ENCODE assay signal across 13 cellular contexts in the genomic region with DNA sequence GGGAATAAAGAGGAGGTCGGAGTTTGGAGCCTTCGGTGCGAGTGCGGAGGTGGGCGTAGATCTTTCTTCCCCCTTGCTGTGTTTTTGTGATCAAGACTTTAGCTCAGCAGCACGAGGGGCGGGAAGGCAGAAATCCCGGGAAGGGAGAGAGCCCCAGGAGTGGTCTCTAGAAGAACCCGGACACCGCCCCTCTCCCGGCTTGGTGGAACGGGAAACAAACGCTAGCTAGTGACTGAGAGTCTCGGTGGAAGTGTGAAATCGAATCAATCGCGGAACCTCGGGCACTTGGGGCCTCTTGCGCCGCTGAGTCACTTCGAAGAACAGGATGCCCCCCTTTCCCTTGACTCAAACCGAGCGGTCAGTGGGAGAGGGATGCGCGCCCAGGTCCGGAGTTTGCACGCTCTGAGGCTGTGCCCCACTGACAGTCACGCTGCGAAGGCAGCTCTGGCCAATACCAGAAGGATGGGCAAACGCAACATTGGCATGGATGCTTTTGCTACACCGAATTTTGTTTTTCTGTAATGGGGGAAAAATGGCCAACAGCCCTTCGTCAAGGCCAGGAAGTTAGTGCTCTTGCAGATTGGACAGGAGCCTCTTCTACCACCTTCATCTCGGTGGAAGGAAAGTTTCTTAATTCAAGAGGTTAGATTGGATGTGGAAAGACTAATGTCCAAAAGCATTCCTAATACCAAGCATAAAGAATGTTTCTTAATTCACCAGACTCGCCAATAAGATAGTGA. TPM values are rescaled to one million over a fixed set of nuclear protein-coding genes. Genes with fewer than 3 reads are reported as not detected.
DNase-seq lines count a peak whose midpoint lies in the region; ATAC-seq and TF ChIP-seq lines count a peak whose summit lies in the region.
"Had no signal": no experiment of that assay in that cellular context is flagged by ENCODE, and none has a peak within 500 bp of the region (broad histone marks: within the 10 kb centered on the region; RNA-seq: fewer than 3 reads in every experiment).

No MANE protein-coding gene starts in this region.

- no peak for ATAC-seq in activated CD8-positive, alpha-beta memory T cell treated with anti-CD3 and anti-CD28 coated beads, Interleukin-2, amount 10 ng/mL, durations not matched to agents 7 days and 5 days

- H3K9ac ChIP-seq in iPS-20b (ENCODE audit: low read depth, low read length), result no peak overlapping the region; the same call in 1 of the 2 replicates

- peak overlapping the region; percentile 40 for H3K27ac Mint-ChIP-seq in activated CD8-positive, alpha-beta memory T cell treated with anti-CD3 and anti-CD28 coated beads, Interleukin-2, amount 10 ng/mL, durations not matched to agents 7 days and 5 days

- H3K27ac ChIP-seq in iPS-20b (ENCODE audit: low read length) (no peak overlapping the region), right atrium auricular region (no peak overlapping the region)
- H3K27ac ChIP-seq: C4-2B had no signal

- H3K4me3 ChIP-seq in iPS-20b (ENCODE audit: low read length) (peak overlapping the region; percentile 68), right atrium auricular region (no peak overlapping the region)

- peaks cover 100% of the 10 kb centered on the region for H3K27me3 ChIP-seq in iPS-20b (ENCODE audit: insufficient read depth, low read length)
- H3K27me3 ChIP-seq in right atrium auricular region, result peaks cover 60 to 65% of the 10 kb centered on the region in 2 donors

- CTCF ChIA-PET in activated CD8-positive, alpha-beta memory T cell treated with anti-CD3 and anti-CD28 coated beads, Interleukin-2, amount 10 ng/mL, durations not matched to agents 7 days and 5 days (lab: Charles Lee), result interaction anchor here (1.1 kb wide), 2 partner anchors 93 to 95 kb away, joined by 3 read pairs; no protein-coding TSS in a partner anchor

- H3K9me3 Mint-ChIP-seq in activated CD8-positive, alpha-beta memory T cell treated with anti-CD3 and anti-CD28 coated beads, Interleukin-2, amount 10 ng/mL, durations not matched to agents 7 days and 5 days (ENCODE audit: low read depth), result no peaks in the 10 kb centered on the region

- H3K9me3 ChIP-seq in iPS-20b (ENCODE audit: insufficient read depth, low read depth, low read length) (no peaks in the 10 kb centered on the region), right atrium auricular region (no peaks in the 10 kb centered on the region)

- peak overlapping the region; percentile 20 for H3K4me3 Mint-ChIP-seq in activated CD8-positive, alpha-beta memory T cell treated with anti-CD3 and anti-CD28 coated beads, Interleukin-2, amount 10 ng/mL, durations not matched to agents 7 days and 5 days

- TF ChIP-seq CTCF in right atrium auricular region (IDR thresholded peaks at IDR 0.05), result no peak

- H3K36me3 ChIP-seq in iPS-20b (ENCODE audit: insufficient read depth, low read depth, low read length), result no peaks in the 10 kb centered on the region
- H3K36me3 ChIP-seq in right atrium auricular region, result no peaks in the 10 kb centered on the region

- H3K4me1 ChIP-seq in iPS-20b (ENCODE audit: insufficient read depth, low read length) (peaks cover 24% of the 10 kb centered on the region; the same call in 1 of the 2 replicates), right atrium auricular region (peaks cover 0 to 39% of the 10 kb centered on the region in 2 donors)

- H3K4me1 Mint-ChIP-seq in activated CD8-positive, alpha-beta memory T cell treated with anti-CD3 and anti-CD28 coated beads, Interleukin-2, amount 10 ng/mL, durations not matched to agents 7 days and 5 days, result peaks cover 52% of the 10 kb centered on the region

- peaks cover 95% of the 10 kb centered on the region for H3K27me3 Mint-ChIP-seq in activated CD8-positive, alpha-beta memory T cell treated with anti-CD3 and anti-CD28 coated beads, Interleukin-2, amount 10 ng/mL, durations not matched to agents 7 days and 5 days

- DNase-seq in CD1c-positive myeloid dendritic cell (ENCODE audit: extremely low spot score) (peak; percentile 32), D341Med (ENCODE audit: low spot score) (peak; percentile 31), medulla oblongata (ENCODE audit: extremely low spot score) (no peak), right atrium auricular region (ENCODE audit: low spot score) (no peak)
- no peak for DNase-seq in activated CD8-positive, alpha-beta memory T cell treated with anti-CD3 and anti-CD28 coated beads, Interleukin-2, amount 10 ng/mL, durations not matched to agents 7 days and 5 days
- DNase-seq in stimulated activated CD4-positive, alpha-beta T cell treated with anti-CD3 and anti-CD28 coated beads, Interleukin-4, amount 100 ng/mL, for 24 hours, result no peak
- DNase-seq: cerebellar nuclear complex, NCI-H1436 treated with DMSO at 0.1 percent for 48 hours had no signal

- H3K36me3 Mint-ChIP-seq in activated CD8-positive, alpha-beta memory T cell treated with anti-CD3 and anti-CD28 coated beads, Interleukin-2, amount 10 ng/mL, durations not matched to agents 7 days and 5 days, result peaks cover 14% of the 10 kb centered on the region

RNA-seq across cellular contexts. Expression of a gene that starts 1.6 kb away (rescaled TPM):
- under 1 TPM; 0.18 to 0.94 TPM for total RNA-seq in activated CD8-positive, alpha-beta memory T cell treated with anti-CD3 and anti-CD28 coated beads, Interleukin-2, amount 10 ng/mL, durations not matched to agents 7 days and 5 days
- not detected for total RNA-seq in right atrium auricular region
- total RNA-seq: kidney epithelial cell, OCI-LY7, osteoblast had no signal

Comparison
In these comparisons a context has a peak if more than half of its experiments do, and no peak if none do; other contexts are left out.
1. DNase-seq: peak in CD1c-positive myeloid dendritic cell (single experiment) and D341Med (single experiment); none in activated CD8-positive, alpha-beta memory T cell treated with anti-CD3 and anti-CD28 coated beads, Interleukin-2, amount 10 ng/mL, durations not matched to agents 7 days and 5 days (single experiment), medulla oblongata (single experiment), stimulated activated CD4-positive, alpha-beta T cell treated with anti-CD3 and anti-CD28 coated beads, Interleukin-4, amount 100 ng/mL, for 24 hours (single experiment) and right atrium auricular region (single experiment).